Comparison of ENCODE assay signal across 25 cellular contexts in the genomic region with DNA sequence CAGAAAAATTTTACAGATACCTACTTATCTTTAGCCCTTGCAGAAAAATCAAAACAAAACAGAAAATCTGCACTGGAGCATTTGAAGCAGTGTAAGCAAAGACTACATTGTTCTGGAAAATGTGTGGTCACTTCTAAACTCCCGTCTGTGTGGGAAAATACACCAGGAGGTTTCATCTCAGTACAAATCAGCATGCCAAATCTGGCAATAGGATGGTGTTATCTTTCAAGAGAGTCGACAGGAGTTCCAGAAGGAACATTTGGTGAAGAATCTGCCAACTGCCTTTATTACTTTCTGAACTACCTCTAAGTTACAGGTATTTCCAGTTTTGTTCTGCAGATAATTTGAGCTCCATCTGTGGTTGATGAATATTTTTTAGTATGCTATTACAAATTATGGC.
"Had no signal": no experiment of that assay in that cellular context is flagged by ENCODE, and none has a peak within 500 bp of the region (broad histone marks: within the 10 kb centered on the region; RNA-seq: fewer than 3 reads in every experiment).

No MANE protein-coding gene starts in this region.

- H3K4me3 ChIP-seq: esophagus squamous epithelium, lung, pancreas, prostate gland, right atrium auricular region, sigmoid colon, thoracic aorta, tibial nerve, upper lobe of left lung had no signal

- H3K9me3 Mint-ChIP-seq: nephron progenitor cell had no signal

- ATAC-seq: effector memory CD8-positive, alpha-beta T cell; left lobe of liver; naive thymus-derived CD8-positive, alpha-beta T cell; pancreas; stimulated activated effector memory CD8-positive, alpha-beta T cell treated with anti-CD3 and anti-CD28 coated beads, Interleukin-12 subunit alpha, Interleukin-12 subunit beta, amount 100 ng/mL, for 72 hours had no signal

- H3K9me3 ChIP-seq: esophagus squamous epithelium, pancreas, prostate gland, right atrium auricular region, sigmoid colon, thoracic aorta, tibial nerve, upper lobe of left lung had no signal

- H3K27ac Mint-ChIP-seq: effector memory CD8-positive, alpha-beta T cell; immature natural killer cell; naive thymus-derived CD8-positive, alpha-beta T cell; nephron progenitor cell; stimulated activated effector memory CD8-positive, alpha-beta T cell treated with anti-CD3 and anti-CD28 coated beads, Interleukin-12 subunit alpha, Interleukin-12 subunit beta, amount 100 ng/mL, for 72 hours had no signal

- H3K27ac ChIP-seq: esophagus squamous epithelium, pancreas, prostate gland, right atrium auricular region, sigmoid colon, thoracic aorta, tibial nerve, upper lobe of left lung had no signal

- DNase-seq: central memory CD4-positive, alpha-beta T cell; cortex of kidney; effector memory CD8-positive, alpha-beta T cell; erythroblast; esophagus squamous epithelium; foreskin melanocyte; hypothalamus; immature natural killer cell; mesenchymal stem cell; naive thymus-derived CD8-positive, alpha-beta T cell; nephron progenitor cell; occipital lobe; pancreas; sigmoid colon; stimulated activated CD4-positive, alpha-beta T cell treated with anti-CD3 and anti-CD28 coated beads, Interleukin-2, amount 100 ng/mL, for 24 hours; stimulated activated CD4-positive, alpha-beta T cell treated with anti-CD3 and anti-CD28 coated beads, Interleukin-4, amount 100 ng/mL, for 24 hours; stimulated activated naive CD4-positive, alpha-beta T cell treated with Interleukin-2 at 50 U/mL for 16 hours; upper lobe of left lung had no signal

- H3K4me1 Mint-ChIP-seq: immature natural killer cell; naive thymus-derived CD8-positive, alpha-beta T cell; nephron progenitor cell; stimulated activated effector memory CD8-positive, alpha-beta T cell treated with anti-CD3 and anti-CD28 coated beads, Interleukin-12 subunit alpha, Interleukin-12 subunit beta, amount 100 ng/mL, for 72 hours had no signal

- H3K27me3 ChIP-seq: esophagus squamous epithelium, pancreas, right atrium auricular region, sigmoid colon, tibial nerve, upper lobe of left lung had no signal

- H3K4me1 ChIP-seq: esophagus squamous epithelium, pancreas, prostate gland, right atrium auricular region, sigmoid colon, tibial nerve, upper lobe of left lung had no signal

- H3K36me3 ChIP-seq: esophagus squamous epithelium, pancreas, prostate gland, right atrium auricular region, sigmoid colon, thoracic aorta, tibial nerve, upper lobe of left lung had no signal

- H3K27me3 Mint-ChIP-seq: effector memory CD8-positive, alpha-beta T cell; naive thymus-derived CD8-positive, alpha-beta T cell had no signal

- H3K4me3 Mint-ChIP-seq: effector memory CD8-positive, alpha-beta T cell; immature natural killer cell; naive thymus-derived CD8-positive, alpha-beta T cell; nephron progenitor cell; stimulated activated effector memory CD8-positive, alpha-beta T cell treated with anti-CD3 and anti-CD28 coated beads, Interleukin-12 subunit alpha, Interleukin-12 subunit beta, amount 100 ng/mL, for 72 hours had no signal
